In the genomic region with DNA sequence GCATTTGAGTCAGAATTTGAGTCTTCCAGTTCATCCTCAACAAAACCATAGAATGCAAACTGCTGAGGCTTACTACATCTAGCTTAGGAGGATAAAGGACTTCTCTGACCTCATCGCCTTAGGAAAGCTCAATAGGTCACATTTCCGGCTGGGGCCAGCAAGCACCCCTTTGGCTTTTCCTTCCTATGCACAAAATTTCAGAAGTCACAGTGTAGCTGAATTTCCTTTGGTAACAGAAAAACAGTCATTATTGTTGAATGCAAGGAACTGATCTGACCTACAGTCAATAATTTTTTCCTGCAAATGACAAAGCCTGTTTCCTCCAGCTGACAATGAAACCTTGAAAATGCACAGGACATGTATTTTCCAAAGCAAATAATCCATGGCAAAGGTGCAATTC, we compare ENCODE assay signal across 16 cellular contexts. TPM values are rescaled to one million over a fixed set of nuclear protein-coding genes. Genes with fewer than 3 reads are reported as not detected.
A peak's percentile ranks its signal among the peaks of the same experiment; 100 is the strongest.
DNase-seq lines count a peak whose midpoint lies in the region; ATAC-seq and TF ChIP-seq lines count a peak whose summit lies in the region.
"Had no signal": no experiment of that assay in that cellular context is flagged by ENCODE, and none has a peak within 500 bp of the region (broad histone marks: within the 10 kb centered on the region; RNA-seq: fewer than 3 reads in every experiment).

No MANE protein-coding gene starts in this region.

- H3K36me3 ChIP-seq in heart right ventricle (no peaks in the 10 kb centered on the region), osteoblast (ENCODE audit: insufficient read depth, low read length) (no peaks in the 10 kb centered on the region)

- H3K27me3 ChIP-seq in heart right ventricle (no peaks in the 10 kb centered on the region), osteoblast (ENCODE audit: insufficient read depth, low read length) (peaks cover 27% of the 10 kb centered on the region)

- in situ Hi-C loops in GM13976 (cut with MboI; ENCODE audit: low sequenced_read_pairs, unreplicated experiment) = no loop called here

- intact Hi-C loops in heart right ventricle (cut with DNase I) (no loop called here), left cardiac atrium (cut with DNase I) (no loop called here)

- ATAC-seq in heart right ventricle = peak in 6 of 8 donors; percentile 39 to 82 (median 64)
- no peak for ATAC-seq in left cardiac atrium
- ATAC-seq in stimulated activated naive CD8-positive, alpha-beta T cell treated with anti-CD3 and anti-CD28 coated beads, Interleukin-15, Interleukin-2, amounts not matched to agents 100 U/mL and 50 U/mL, for 24 hours = no peak

- H3K4me1 Mint-ChIP-seq in progenitor cell of endocrine pancreas (ENCODE audit: low read depth) = peaks cover 11% of the 10 kb centered on the region

- no peak overlapping the region for H3K27ac Mint-ChIP-seq in progenitor cell of endocrine pancreas
- H3K27ac Mint-ChIP-seq: CD14-positive monocyte had no signal

- peaks cover 3% of the 10 kb centered on the region for H3K27me3 Mint-ChIP-seq in progenitor cell of endocrine pancreas

- no peak overlapping the region for H3K4me3 Mint-ChIP-seq in progenitor cell of endocrine pancreas (ENCODE audit: low read depth)

- H3K9me3 Mint-ChIP-seq in progenitor cell of endocrine pancreas (ENCODE audit: low read depth) = peaks cover 4% of the 10 kb centered on the region

- no peak overlapping the region for H3K4me2 ChIP-seq in osteoblast (ENCODE audit: insufficient read depth, low read length)

- no peak overlapping the region for H3K4me3 ChIP-seq in heart right ventricle
- H3K4me3 ChIP-seq in osteoblast (ENCODE audit: insufficient read depth, low read length) = no peak overlapping the region

- H3K27ac ChIP-seq in heart right ventricle = peak overlapping the region in 8 of 10 donors; percentile 36 to 74 (median 42)
- no peak overlapping the region for H3K27ac ChIP-seq in osteoblast (ENCODE audit: low read depth, low read length)

- H3K79me2 ChIP-seq in osteoblast (ENCODE audit: insufficient read depth, low read length) = no peaks in the 10 kb centered on the region

- TF ChIP-seq CTCF in heart right ventricle (IDR thresholded peaks at IDR 0.05) (no peak), osteoblast (IDR thresholded peaks at IDR 0.05; ENCODE audit: extremely low read depth, low read depth, low read length) (no peak), progenitor cell of endocrine pancreas (IDR thresholded peaks at IDR 0.05; ENCODE audit: unreplicated experiment) (no peak), GM13976 (IDR thresholded peaks at IDR 0.05; ENCODE audit: borderline replicate concordance, control extremely low read depth, extremely low read depth, insufficient read depth, missing control alignments) (no peak)

- peaks cover 4% of the 10 kb centered on the region for H3K36me3 Mint-ChIP-seq in progenitor cell of endocrine pancreas (ENCODE audit: insufficient read depth)
- H3K36me3 Mint-ChIP-seq: CD14-positive monocyte had no signal

- H2AFZ ChIP-seq in osteoblast (ENCODE audit: low read length) = no peak overlapping the region

- DNase-seq in heart right ventricle = peak in 1 of 2 donors; percentile 20
- no peak for DNase-seq in left cardiac atrium
- DNase-seq in glomerular endothelial cell (ENCODE audit: extremely low read depth, low read depth, low spot score) = peak; percentile 62
- peak; percentile 63 for DNase-seq in osteoblast (ENCODE audit: insufficient read length, low spot score, missing footprints)
- DNase-seq in progenitor cell of endocrine pancreas (ENCODE audit: low spot score, unreplicated experiment) = no peak
- DNase-seq in LoVo (ENCODE audit: low spot score) = no peak
- DNase-seq in stimulated activated naive CD8-positive, alpha-beta T cell treated with anti-CD3 and anti-CD28 coated beads, Interleukin-15, Interleukin-2, amounts not matched to agents 100 U/mL and 50 U/mL, for 24 hours = no peak
- no peak for DNase-seq in GM13976 (ENCODE audit: low spot score)
- DNase-seq: 8988T, DMS79, KG1, NCI-H1417 treated with DMSO at 0.1 percent for 48 hours, NCI-H187 treated with DMSO at 0.1 percent for 48 hours, NCI-H226, NCI-H524 treated with DMSO at 0.1 percent for 48 hours had no signal

- H3K9me3 ChIP-seq in heart right ventricle = peaks cover 0 to 8% (median 6%) of the 10 kb centered on the region in 11 donors
- H3K9me3 ChIP-seq in osteoblast (ENCODE audit: low read depth, low read length) = no peaks in the 10 kb centered on the region

- H3K4me1 ChIP-seq in heart right ventricle (peaks cover 2 to 73% (median 45%) of the 10 kb centered on the region in 9 donors), osteoblast (ENCODE audit: insufficient read depth, low read length) (peaks cover 4% of the 10 kb centered on the region)

- no peaks in the 10 kb centered on the region for H4K20me1 ChIP-seq in osteoblast (ENCODE audit: insufficient read depth, low read length)

- 60 to 65% methylated on average over 2 of the region's 2 CpGs for WGBS in heart right ventricle, 2 donors

RNA-seq across cellular contexts. Expression of a gene that starts 32.8 kb away (rescaled TPM):
- total RNA-seq in heart right ventricle (10 to 100 TPM; 10.1 to 20.3 (median 13.8) TPM), left cardiac atrium (10 to 100 TPM; 10.8 to 13.7 TPM), glomerular endothelial cell (17.7 and 36.8 TPM in 2 replicates), osteoblast (6.9 and 7.1 TPM in 2 replicates), progenitor cell of endocrine pancreas (17.9 and 18.3 TPM in 2 replicates)
- 1 to 10 TPM; 4.1 to 5.9 TPM for polyA plus RNA-seq in heart right ventricle

Comparison
In these comparisons a context has a peak if more than half of its experiments do, and no peak if none do; other contexts are left out.
1. ATAC-seq: peak in heart right ventricle (6 of 8); none in left cardiac atrium (0 of 2) and stimulated activated naive CD8-positive, alpha-beta T cell treated with anti-CD3 and anti-CD28 coated beads, Interleukin-15, Interleukin-2, amounts not matched to agents 100 U/mL and 50 U/mL, for 24 hours (single experiment).
2. DNase-seq: peak in glomerular endothelial cell (single experiment) and osteoblast (single experiment); none in left cardiac atrium (single experiment), progenitor cell of endocrine pancreas (single experiment), LoVo (single experiment), stimulated activated naive CD8-positive, alpha-beta T cell treated with anti-CD3 and anti-CD28 coated beads, Interleukin-15, Interleukin-2, amounts not matched to agents 100 U/mL and 50 U/mL, for 24 hours (single experiment) and GM13976 (single experiment).